In the genomic region with DNA sequence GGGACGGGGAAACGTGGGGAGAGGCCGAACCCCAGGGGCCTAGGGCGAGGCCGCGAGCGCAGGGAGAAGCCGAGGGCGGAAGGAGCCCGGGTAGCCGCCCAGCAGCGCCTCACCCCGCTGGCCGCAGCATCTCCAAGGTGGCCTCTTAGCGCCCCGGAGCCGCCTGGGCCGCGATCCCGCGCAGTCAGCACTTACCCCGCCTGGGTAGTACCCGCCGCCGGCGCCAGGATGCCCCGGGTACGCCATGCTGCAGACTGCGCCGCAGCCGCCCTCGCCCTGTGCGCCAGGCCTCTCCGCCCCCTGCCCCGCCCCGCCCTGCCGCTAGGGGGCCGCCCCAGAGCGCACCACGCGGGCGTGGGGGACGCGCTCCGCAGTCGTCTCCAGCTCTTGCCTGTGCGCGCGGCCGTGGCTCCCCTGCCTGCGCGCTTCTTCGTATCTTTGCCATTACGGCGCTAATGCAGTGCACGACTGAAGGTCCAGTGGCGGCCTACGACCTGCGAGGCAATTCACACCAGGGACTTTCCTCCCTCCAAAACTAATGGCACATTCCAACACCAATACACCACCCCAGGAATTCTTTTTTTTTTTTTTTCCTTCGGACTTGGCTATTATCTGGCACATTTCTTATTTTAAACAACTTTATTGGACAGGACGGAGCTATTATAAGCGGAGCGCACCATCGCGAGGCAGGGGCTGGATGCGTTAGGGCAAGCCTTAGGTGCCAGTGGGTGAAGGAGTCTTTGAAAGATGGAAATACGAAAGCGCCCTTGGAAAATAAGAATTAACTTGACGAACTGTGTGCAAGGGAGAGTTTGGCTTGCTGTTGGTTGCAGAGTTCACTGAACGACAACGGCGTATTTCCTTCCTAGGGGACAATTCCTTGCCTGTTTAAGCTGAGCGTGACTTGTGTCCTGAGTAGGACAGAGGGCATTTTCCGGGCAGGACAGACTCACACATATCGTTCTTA, we compare ENCODE assay signal across 8 cellular contexts. TPM values are rescaled to one million over a fixed set of nuclear protein-coding genes. Genes with fewer than 3 reads are reported as not detected.
DNase-seq lines count a peak whose midpoint lies in the region; ATAC-seq and TF ChIP-seq lines count a peak whose summit lies in the region.

Gene SRI (minus strand): TSS at position 258 of the 967 bp plus-strand sequence. CDS start 12 bp downstream, at position 246.

- H3K27me3 ChIP-seq in GM06990 (replicated peaks; ENCODE audit: control insufficient read depth, insufficient read depth, low read length), result no peaks in the 10 kb centered on the region
- no peaks in the 10 kb centered on the region for H3K27me3 ChIP-seq in MG63

- H3K36me3 ChIP-seq in GM06990 (ENCODE audit: control insufficient read depth, insufficient read depth, low read length), result peaks cover 6% of the 10 kb centered on the region
- peaks cover 22% of the 10 kb centered on the region for H3K36me3 ChIP-seq in MG63

- TF ChIP-seq CTCF in GM06990 (IDR thresholded peaks at IDR 0.05; ENCODE audit: insufficient read depth, low read length, poor library complexity, severe bottlenecking) (peak; percentile 25), omental fat pad (IDR thresholded peaks at IDR 0.05) (peak in 2 of 3 donors; percentile 61 to 72)

- peak; percentile 99 for ATAC-seq in omental fat pad (ENCODE audit: low FRiP score)

- intact Hi-C loops in activated naive CD4-positive, alpha-beta T cell treated with anti-CD3 and anti-CD28 coated beads for 36 hours (cut with micrococcal nuclease), result loop anchor here (1.0 to 5.0 kb wide), 6 partner anchors 285 to 1067 kb away; partner anchors contain the start of genes ADAM22, CROT, DBF4 and DMTF1

- peaks cover 23% of the 10 kb centered on the region for H3K4me1 Mint-ChIP-seq in activated naive CD4-positive, alpha-beta T cell treated with anti-CD3 and anti-CD28 coated beads for 36 hours (ENCODE audit: low read depth)

- peak within 1 kb of the TSS; percentile 89 for H3K4me3 Mint-ChIP-seq in activated naive CD4-positive, alpha-beta T cell treated with anti-CD3 and anti-CD28 coated beads for 36 hours

- H3K27me3 Mint-ChIP-seq in activated naive CD4-positive, alpha-beta T cell treated with anti-CD3 and anti-CD28 coated beads for 36 hours (ENCODE audit: low read depth), result no peaks in the 10 kb centered on the region

- H3K9me3 Mint-ChIP-seq in activated naive CD4-positive, alpha-beta T cell treated with anti-CD3 and anti-CD28 coated beads for 36 hours, result no peaks in the 10 kb centered on the region

- H3K36me3 Mint-ChIP-seq in activated naive CD4-positive, alpha-beta T cell treated with anti-CD3 and anti-CD28 coated beads for 36 hours (ENCODE audit: low read depth), result peaks cover 15% of the 10 kb centered on the region

- H3K27ac ChIP-seq in temporal lobe (ENCODE audit: low read depth, low read length), result peak within 1 kb of the TSS; percentile 82

- CTCF ChIA-PET in activated naive CD4-positive, alpha-beta T cell treated with anti-CD3 and anti-CD28 coated beads for 36 hours (lab: Charles Lee), result interaction anchor here (0.6 to 1.7 kb wide), 2 partner anchors 8 to 44 kb away, joined by 3 read pairs; no protein-coding TSS in a partner anchor

- H3K4me3 ChIP-seq in GM06990 (replicated peaks; ENCODE audit: low read depth, low read length) (peak within 1 kb of the TSS; percentile 94), MG63 (peak within 1 kb of the TSS; percentile 79)

- no peaks in the 10 kb centered on the region for H3K9me3 ChIP-seq in MG63

- peak within 1 kb of the TSS; percentile 88 for H3K27ac Mint-ChIP-seq in activated naive CD4-positive, alpha-beta T cell treated with anti-CD3 and anti-CD28 coated beads for 36 hours

- DNase-seq in GM06990 (ENCODE audit: extremely low read depth, insufficient read length), result peak; percentile 92
- DNase-seq in HCEC 1CT, result peak; percentile 84
- DNase-seq in MG63, result peak; percentile 84
- DNase-seq in SK-N-DZ (ENCODE audit: low spot score), result peak; percentile 86
- DNase-seq in activated naive CD4-positive, alpha-beta T cell treated with anti-CD3 and anti-CD28 coated beads for 36 hours, result peak; percentile 89
- DNase-seq in germinal center (ENCODE audit: low spot score), result peak; percentile 92
- peak; percentile 56 for DNase-seq in omental fat pad (ENCODE audit: low spot score)

RNA-seq across cellular contexts. Expression of gene SRI, which starts in this region (rescaled TPM):
- 84.4 and 102 TPM in 2 replicates for total RNA-seq in MG63 (2014; rRNA removed; shearing (Covaris generic); ENCODE audit: low replicate concordance)
- polyA plus RNA-seq in SK-N-DZ (2014; cell fraction: cytosol; rRNA removed), result 64.5 and 79.0 TPM in 2 replicates
- 84.7 and 86.0 TPM in 2 replicates for polyA plus RNA-seq in SK-N-DZ (2014; cell fraction: nucleus; rRNA removed)
- total RNA-seq in activated naive CD4-positive, alpha-beta T cell treated with anti-CD3 and anti-CD28 coated beads for 36 hours, result 100 to 1,000 TPM; 152 to 168 TPM
- total RNA-seq in omental fat pad (100 to 1,000 TPM in 1 of 4 donors, 10 to 100 TPM in 3; 67.5 to 102 (median 73.1) TPM), temporal lobe (70.8 TPM)

Comparison
In these comparisons a context has a peak if more than half of its experiments do, and no peak if none do; other contexts are left out.
1. Peak in every context shown above with its lines: DNase-seq, ATAC-seq, H3K4me3 ChIP-seq and H3K27ac ChIP-seq.